Comparison of ENCODE assay signal across 8 cellular contexts in the genomic region with DNA sequence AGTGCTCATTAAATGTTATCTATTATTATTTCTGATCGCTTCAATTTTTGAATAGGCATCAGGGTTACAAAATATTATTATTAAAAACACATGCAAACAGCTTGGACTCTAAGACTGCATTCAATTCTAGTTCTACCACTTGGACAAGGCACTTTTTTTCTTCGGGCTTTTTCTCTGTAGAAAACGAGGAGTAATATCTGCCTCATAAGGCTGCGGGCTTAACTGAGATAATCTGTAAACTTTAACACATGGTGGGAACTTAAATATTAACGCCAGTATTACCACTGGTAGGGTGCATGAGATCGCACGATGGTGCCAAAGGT. TPM values are rescaled to one million over a fixed set of nuclear protein-coding genes. Genes with fewer than 3 reads are reported as not detected.
DNase-seq lines count a peak whose midpoint lies in the region; ATAC-seq and TF ChIP-seq lines count a peak whose summit lies in the region.

No MANE protein-coding gene starts in this region.

- no peaks in the 10 kb centered on the region for H3K9me3 Mint-ChIP-seq in activated CD4-positive, alpha-beta T cell treated with anti-CD3 and anti-CD28 coated beads, Interleukin-2, amount 10 ng/mL, durations not matched to agents 7 days and 5 days
- no peaks in the 10 kb centered on the region for H3K9me3 Mint-ChIP-seq in natural killer cell

- POLR2A ChIA-PET in activated CD4-positive, alpha-beta T cell treated with anti-CD3 and anti-CD28 coated beads, Interleukin-2, amount 10 ng/mL, durations not matched to agents 7 days and 5 days (lab: Charles Lee) = interaction anchor here (0.5 to 1.2 kb wide), 5 partner anchors 12 to 406 kb away, joined by 3 to 5 read pairs (median 4); no protein-coding TSS in a partner anchor

- H3K27me3 Mint-ChIP-seq in activated CD4-positive, alpha-beta T cell treated with anti-CD3 and anti-CD28 coated beads, Interleukin-2, amount 10 ng/mL, durations not matched to agents 7 days and 5 days = peaks cover 5% of the 10 kb centered on the region
- peaks cover 4 to 12% of the 10 kb centered on the region in 2 donors for H3K27me3 Mint-ChIP-seq in natural killer cell (ENCODE audit: low read depth in 2 of 2)

- no peaks in the 10 kb centered on the region for H3K27me3 ChIP-seq in duodenal mucosa (ENCODE audit: control insufficient read depth in 1 of 2, insufficient read depth in 2 of 2, low read length in 2 of 2)

- TF ChIP-seq CTCF in natural killer cell (IDR thresholded peaks at IDR 0.05) = no peak

- no peaks in the 10 kb centered on the region for H3K36me3 ChIP-seq in duodenal mucosa (ENCODE audit: control insufficient read depth in 1 of 2, insufficient read depth in 2 of 2, low read length in 2 of 2)

- H3K4me1 ChIP-seq in duodenal mucosa (ENCODE audit: control insufficient read depth in 1 of 2, insufficient read depth in 2 of 2, low read length in 2 of 2) = peaks cover 0 to 4% of the 10 kb centered on the region in 2 donors

- peak overlapping the region; percentile 99 for H3K4me3 Mint-ChIP-seq in activated CD4-positive, alpha-beta T cell treated with anti-CD3 and anti-CD28 coated beads, Interleukin-2, amount 10 ng/mL, durations not matched to agents 7 days and 5 days
- H3K4me3 Mint-ChIP-seq in natural killer cell = peak overlapping the region; percentile 96

- intact Hi-C loops in natural killer cell (cut with micrococcal nuclease) = no loop called here

- ATAC-seq in natural killer cell (peak in 1 of 3 donors; percentile 48), HG02759 (IDR thresholded peaks at IDR 0.05; ENCODE audit: unreplicated experiment) (no peak)

- peaks cover 43% of the 10 kb centered on the region for H3K4me1 Mint-ChIP-seq in activated CD4-positive, alpha-beta T cell treated with anti-CD3 and anti-CD28 coated beads, Interleukin-2, amount 10 ng/mL, durations not matched to agents 7 days and 5 days
- H3K4me1 Mint-ChIP-seq in natural killer cell = peaks cover 4 to 35% of the 10 kb centered on the region in 2 donors

- CTCF ChIA-PET in activated CD4-positive, alpha-beta T cell treated with anti-CD3 and anti-CD28 coated beads, Interleukin-2, amount 10 ng/mL, durations not matched to agents 7 days and 5 days (lab: Charles Lee) = no interaction called here

- H3K4me3 ChIP-seq in duodenal mucosa (ENCODE audit: low read depth in 1 of 2, low read length in 2 of 2) = peak overlapping the region; percentile 89 to 94

- peak overlapping the region; percentile 98 for H3K27ac Mint-ChIP-seq in activated CD4-positive, alpha-beta T cell treated with anti-CD3 and anti-CD28 coated beads, Interleukin-2, amount 10 ng/mL, durations not matched to agents 7 days and 5 days
- peak overlapping the region; percentile 89 to 91 for H3K27ac Mint-ChIP-seq in natural killer cell

- no peak overlapping the region for H3K27ac ChIP-seq in duodenal mucosa (ENCODE audit: low read depth, low read length)

- no peaks in the 10 kb centered on the region for H3K9me3 ChIP-seq in duodenal mucosa (ENCODE audit: control insufficient read depth in 1 of 2, low read length in 2 of 2)

- no peak for DNase-seq in activated CD4-positive, alpha-beta T cell treated with anti-CD3 and anti-CD28 coated beads, Interleukin-2, amount 10 ng/mL, durations not matched to agents 7 days and 5 days
- no peak for DNase-seq in activated CD4-positive, alpha-beta T cell treated with anti-CD3 and anti-CD28 coated beads for 48 hours
- DNase-seq in HuH-7 (ENCODE audit: low spot score) (peak; percentile 5), natural killer cell (no peak), NOMO-1 treated with dmso at 0.1 percent for 144 hours (lab: John Stamatoyannopoulos, UW; ENCODE audit: unreplicated experiment) (no peak)
- DNase-seq in stimulated activated naive CD4-positive, alpha-beta T cell treated with Interleukin-2 at 50 U/mL for 16 hours (lab: John Stamatoyannopoulos, UW) = no peak

- H3K9ac ChIP-seq in duodenal mucosa (ENCODE audit: low read depth in 1 of 2, low read length in 2 of 2) = peak overlapping the region; percentile 54 to 76

- peaks cover 11% of the 10 kb centered on the region for H3K36me3 Mint-ChIP-seq in activated CD4-positive, alpha-beta T cell treated with anti-CD3 and anti-CD28 coated beads, Interleukin-2, amount 10 ng/mL, durations not matched to agents 7 days and 5 days (ENCODE audit: low read depth)
- H3K36me3 Mint-ChIP-seq in natural killer cell = no peaks in the 10 kb centered on the region

RNA-seq across cellular contexts. Expression of a gene that starts 0.5 kb away (rescaled TPM):
- total RNA-seq in activated CD4-positive, alpha-beta T cell treated with anti-CD3 and anti-CD28 coated beads, Interleukin-2, amount 10 ng/mL, durations not matched to agents 7 days and 5 days = 10 to 100 TPM; 45.7 to 60.0 TPM
- total RNA-seq in natural killer cell = 10 to 100 TPM in 2 of 3 donors, 1 to 10 TPM in 1; 6.5 to 19.1 (median 10.2) TPM

RNA-seq across cellular contexts. Expression of a gene that starts 54.0 kb away (rescaled TPM):
- total RNA-seq in activated CD4-positive, alpha-beta T cell treated with anti-CD3 and anti-CD28 coated beads, Interleukin-2, amount 10 ng/mL, durations not matched to agents 7 days and 5 days = 100 to 1,000 TPM; 270 to 300 TPM
- total RNA-seq in natural killer cell = 100 to 1,000 TPM; 317 to 361 (median 320) TPM
